ENCODE assay signal across 9 cellular contexts in genomic region chr10:59991661-59992060, GRCh38.
A peak's percentile ranks its signal among the peaks of the same experiment; 100 is the strongest.
DNase-seq lines count a peak whose midpoint lies in the region; ATAC-seq and TF ChIP-seq lines count a peak whose summit lies in the region.
"Had no signal": no experiment of that assay in that cellular context is flagged by ENCODE, and none has a peak within 500 bp of the region (broad histone marks: within the 10 kb centered on the region; RNA-seq: fewer than 3 reads in every experiment).

No MANE protein-coding gene starts in this region.

- H2AFZ ChIP-seq in Karpas-422 (ENCODE audit: low read length) (peak overlapping the region; percentile 87), smooth muscle cell (ENCODE audit: low read depth) (no peak overlapping the region)

- H3K9me3 ChIP-seq in Karpas-422 (ENCODE audit: low read length) (no peaks in the 10 kb centered on the region), smooth muscle cell (replicated peaks; ENCODE audit: low read depth) (no peaks in the 10 kb centered on the region)

- no peaks in the 10 kb centered on the region for H3K79me2 ChIP-seq in Karpas-422 (ENCODE audit: low read length)
- H3K79me2 ChIP-seq in smooth muscle cell (ENCODE audit: low read depth), result no peaks in the 10 kb centered on the region

- H3K4me3 ChIP-seq in Karpas-422 (ENCODE audit: low read length) (peak overlapping the region; percentile 58), smooth muscle cell (no peak overlapping the region)

- no peak for TF ChIP-seq CTCF in RWPE1 (conservative IDR thresholded peaks at IDR 0.05; ENCODE audit: low read depth)
- TF ChIP-seq CTCF in smooth muscle cell (IDR thresholded peaks at IDR 0.05; ENCODE audit: borderline replicate concordance, insufficient read depth, poor library complexity, severe bottlenecking), result no peak

- H3K4me2 ChIP-seq in Karpas-422 (ENCODE audit: low read depth, low read length, poor library complexity, severe bottlenecking) (peak overlapping the region; percentile 82), smooth muscle cell (peak overlapping the region; percentile 41)

- H3K9ac ChIP-seq in Karpas-422 (ENCODE audit: low read length) (peak overlapping the region; percentile 46), smooth muscle cell (ENCODE audit: low read depth) (peak overlapping the region; percentile 57)

- no peaks in the 10 kb centered on the region for H3F3A ChIP-seq in smooth muscle cell (ENCODE audit: low read depth)

- H3K27me3 ChIP-seq in Karpas-422 (ENCODE audit: low read length) (no peaks in the 10 kb centered on the region), smooth muscle cell (ENCODE audit: low read depth) (no peaks in the 10 kb centered on the region)

- H3K27ac ChIP-seq in Karpas-422 (ENCODE audit: low read length) (peak overlapping the region; percentile 46), RWPE1 (no peak overlapping the region), smooth muscle cell (ENCODE audit: low read depth) (peak overlapping the region; percentile 64)
- H3K27ac ChIP-seq: C4-2B had no signal

- H3K36me3 ChIP-seq in Karpas-422 (ENCODE audit: insufficient read depth, low read length), result no peaks in the 10 kb centered on the region
- H3K36me3 ChIP-seq in smooth muscle cell (ENCODE audit: low read depth), result no peaks in the 10 kb centered on the region

- peak; percentile 41 to 71 for ATAC-seq in activated CD4-positive, CD25-positive, alpha-beta regulatory T cell treated with anti-CD3 and anti-CD28 coated beads, Interleukin-2, amount 50 U/mL, for 24 hours
- no peak for ATAC-seq in HG02852 (IDR thresholded peaks at IDR 0.05; ENCODE audit: unreplicated experiment)

- H3K9me2 ChIP-seq in Karpas-422 (replicated peaks; ENCODE audit: insufficient read depth, low read length), result no peaks in the 10 kb centered on the region

- CTCF ChIA-PET in RWPE1 (lab: Yijun Ruan, JAX), result interaction anchor here (0.7 kb wide), 1 partner anchor 829 kb away, joined by 11 read pairs; no protein-coding TSS in a partner anchor

- no peaks in the 10 kb centered on the region for H4K20me1 ChIP-seq in Karpas-422 (ENCODE audit: insufficient read depth, low read depth, low read length)
- no peaks in the 10 kb centered on the region for H4K20me1 ChIP-seq in smooth muscle cell (ENCODE audit: low read depth)

- WGBS in smooth muscle cell (ENCODE audit: low lambda C conversion rate), result 59% methylated on average over 3 of the region's 3 CpGs

- DNase-seq in activated CD4-positive, CD25-positive, alpha-beta regulatory T cell (lab: John Stamatoyannopoulos, UW), result no peak
- DNase-seq in Karpas-422 (peak; percentile 81), RWPE1 (ENCODE audit: low spot score) (peak; percentile 63), fibroblast of the conjunctiva (ENCODE audit: low read depth) (peak; percentile 10), smooth muscle cell (lab: John Stamatoyannopoulos, UW; ENCODE audit: unreplicated experiment) (no peak), foreskin melanocyte (no peak)

- POLR2A ChIA-PET in RWPE1 (lab: Yijun Ruan, JAX; ENCODE audit: low non-redundant PET), result no interaction called here

- H3K4me1 ChIP-seq in Karpas-422 (ENCODE audit: low read length) (peaks cover 16% of the 10 kb centered on the region), smooth muscle cell (ENCODE audit: low read depth) (no peaks in the 10 kb centered on the region)

Comparison
In these comparisons a context has a peak if more than half of its experiments do, and no peak if none do; other contexts are left out.
1. DNase-seq: peak in Karpas-422 (single experiment), RWPE1 (single experiment) and fibroblast of the conjunctiva (single experiment); none in activated CD4-positive, CD25-positive, alpha-beta regulatory T cell (0 of 4), smooth muscle cell (single experiment) and foreskin melanocyte (single experiment).